Comparison of ENCODE assay signal across 20 cellular contexts in genomic region chr15:90545095-90545494, GRCh38.
DNase-seq lines count a peak whose midpoint lies in the region; ATAC-seq and TF ChIP-seq lines count a peak whose summit lies in the region.
"Had no signal": no experiment of that assay in that cellular context is flagged by ENCODE, and none has a peak within 500 bp of the region (broad histone marks: within the 10 kb centered on the region; RNA-seq: fewer than 3 reads in every experiment).

No MANE protein-coding gene starts in this region.

- no peak for TF ChIP-seq POLR2A in NB4 (IDR thresholded peaks at IDR 0.05; ENCODE audit: extremely low read depth, insufficient read length)

- H3K27ac ChIP-seq in 22Rv1: no peak overlapping the region
- H3K27ac ChIP-seq: cardiac muscle cell, gastrocnemius medialis, Peyer's patch had no signal

- ATAC-seq in activated naive CD8-positive, alpha-beta T cell treated with anti-CD3 and anti-CD28 coated beads, Interleukin-2, amount 50 U/mL, for 24 hours: peak; percentile 54
- no peak for ATAC-seq in HG02840 (IDR thresholded peaks at IDR 0.05; ENCODE audit: low FRiP score, unreplicated experiment)
- ATAC-seq: gastrocnemius medialis, right cardiac atrium had no signal

- DNase-seq in AG10803 (ENCODE audit: low read depth) (peak; percentile 15), NB4 (ENCODE audit: low read depth) (peak; percentile 32), HEK293T (ENCODE audit: extremely low spot score) (no peak), amniotic stem cell (lab: John Stamatoyannopoulos, UW) (no peak), midbrain (lab: John Stamatoyannopoulos, UW) (no peak)
- DNase-seq in activated naive CD8-positive, alpha-beta T cell treated with anti-CD3 and anti-CD28 coated beads, Interleukin-2, amount 50 U/mL, for 24 hours: no peak
- DNase-seq: activated gamma-delta T cell treated with Interleukin-2 at 50 U/mL for 16 hours; C1 segment of cervical spinal cord; gastrocnemius medialis; mammary epithelial cell; NCI-H1930; NCI-H510A treated with DMSO at 0.1 percent for 48 hours; Peyer's patch; stimulated activated CD4-positive, alpha-beta T cell treated with anti-CD3 and anti-CD28 coated beads, Interleukin-4, amount 100 ng/mL, for 1 hour; trophoblast cell had no signal

- no peak overlapping the region for H3K4me3 ChIP-seq in AG10803 (ENCODE audit: low read length)
- no peak overlapping the region for H3K4me3 ChIP-seq in NB4 (ENCODE audit: low read depth, low read length)
- H3K4me3 ChIP-seq: cardiac muscle cell, gastrocnemius medialis, Peyer's patch had no signal

- H3K27ac Mint-ChIP-seq in activated naive CD8-positive, alpha-beta T cell treated with anti-CD3 and anti-CD28 coated beads, Interleukin-2, amount 50 U/mL, for 24 hours: no peak overlapping the region
- H3K27ac Mint-ChIP-seq: T-helper 1 cell treated with Interleukin-12 subunit alpha and Interleukin-12 subunit beta and Interleukin-4 antibody, amounts not matched to agents 30 μg/mL and 1 μg/mL, for 36 hours had no signal

- no peak overlapping the region for H3K4me3 Mint-ChIP-seq in activated naive CD8-positive, alpha-beta T cell treated with anti-CD3 and anti-CD28 coated beads, Interleukin-2, amount 50 U/mL, for 24 hours
- H3K4me3 Mint-ChIP-seq: T-helper 1 cell treated with Interleukin-12 subunit alpha and Interleukin-12 subunit beta and Interleukin-4 antibody, amounts not matched to agents 30 μg/mL and 1 μg/mL, for 36 hours had no signal

- CTCF ChIA-PET in HEK293T (lab: Yijun Ruan, JAX): no interaction called here

- POLR2A ChIA-PET in HEK293T (lab: Yijun Ruan, JAX): no interaction called here

- H3K4me1 Mint-ChIP-seq in activated naive CD8-positive, alpha-beta T cell treated with anti-CD3 and anti-CD28 coated beads, Interleukin-2, amount 50 U/mL, for 24 hours: peaks cover 57% of the 10 kb centered on the region

- no peaks in the 10 kb centered on the region for H3K9me3 Mint-ChIP-seq in activated naive CD8-positive, alpha-beta T cell treated with anti-CD3 and anti-CD28 coated beads, Interleukin-2, amount 50 U/mL, for 24 hours
- H3K9me3 Mint-ChIP-seq: T-helper 1 cell treated with Interleukin-12 subunit alpha and Interleukin-12 subunit beta and Interleukin-4 antibody, amounts not matched to agents 30 μg/mL and 1 μg/mL, for 36 hours had no signal

- TF ChIP-seq CTCF in 22Rv1 (IDR thresholded peaks at IDR 0.05) (peak; percentile 47), AG10803 (conservative IDR thresholded peaks at IDR 0.05; ENCODE audit: low read length) (no peak), NB4 (IDR thresholded peaks at IDR 0.05; ENCODE audit: low read depth, low read length) (peak; percentile 16)

- no peaks in the 10 kb centered on the region for H3K27me3 Mint-ChIP-seq in activated naive CD8-positive, alpha-beta T cell treated with anti-CD3 and anti-CD28 coated beads, Interleukin-2, amount 50 U/mL, for 24 hours

- peaks cover 21% of the 10 kb centered on the region for H3K36me3 Mint-ChIP-seq in activated naive CD8-positive, alpha-beta T cell treated with anti-CD3 and anti-CD28 coated beads, Interleukin-2, amount 50 U/mL, for 24 hours (ENCODE audit: low read depth)

TF ChIP-seq in HEK293T, 16 proteins besides CTCF, POLR2A, EP300 and RAD21:
- no peak for TF ChIP-seq FOXK2 (IDR thresholded peaks at IDR 0.05)
- TF ChIP-seq FOXM1 (IDR thresholded peaks at IDR 0.05; ENCODE audit: borderline replicate concordance): no peak
- TF ChIP-seq ELF4 (IDR thresholded peaks at IDR 0.05): no peak
- no peak for TF ChIP-seq PKNOX1 (IDR thresholded peaks at IDR 0.05)
- TF ChIP-seq CTBP1 (IDR thresholded peaks at IDR 0.05; ENCODE audit: borderline replicate concordance): no peak

Comparison
In these comparisons a context has a peak if more than half of its experiments do, and no peak if none do; other contexts are left out.
1. DNase-seq: peak in AG10803 (single experiment) and NB4 (single experiment); none in activated naive CD8-positive, alpha-beta T cell treated with anti-CD3 and anti-CD28 coated beads, Interleukin-2, amount 50 U/mL, for 24 hours (single experiment), HEK293T (single experiment), amniotic stem cell (single experiment) and midbrain (single experiment).